ENCODE assay signal across 9 cellular contexts in genomic region chr4:125833-126232, GRCh38. TPM values are rescaled to one million over a fixed set of nuclear protein-coding genes. Genes with fewer than 3 reads are reported as not detected.
DNase-seq lines count a peak whose midpoint lies in the region; ATAC-seq, FAIRE-seq and TF ChIP-seq lines count a peak whose summit lies in the region.
"Had no signal": no experiment of that assay in that cellular context is flagged by ENCODE, and none has a peak within 500 bp of the region (broad histone marks: within the 10 kb centered on the region; RNA-seq: fewer than 3 reads in every experiment).

No MANE protein-coding gene starts in this region.

- no peak for TF ChIP-seq RAD21 in SK-N-SH (IDR thresholded peaks at IDR 0.05; ENCODE audit: low read length)

- H3K4me2 ChIP-seq in SK-N-SH = no peak overlapping the region

- POLR2A ChIA-PET in activated CD4-positive, alpha-beta memory T cell treated with anti-CD3 and anti-CD28 coated beads for 36 hours (lab: Charles Lee) = no interaction called here
- POLR2A ChIA-PET in SK-N-SH (lab: Yijun Ruan, JAX) (no interaction called here), HEK293T (lab: Yijun Ruan, JAX) (no interaction called here)

- FAIRE-seq in HTR-8/SVneo (lab: Jason Lieb, UNC) = no peak
- FAIRE-seq: A204.1 had no signal

- ATAC-seq in right cardiac atrium = no peak
- ATAC-seq in stimulated activated effector memory CD8-positive, alpha-beta T cell treated with anti-CD3 and anti-CD28 coated beads, Interleukin-12 subunit alpha, Interleukin-12 subunit beta, amount 100 ng/mL, for 72 hours = no peak

- H3K36me3 ChIP-seq in SK-N-SH (replicated peaks in 1 of 2; ENCODE audit: control insufficient read depth in 1 of 2, insufficient read depth in 2 of 2, low read length in 1 of 2) = no peaks in the 10 kb centered on the region

- CTCF ChIA-PET in activated CD4-positive, alpha-beta memory T cell treated with anti-CD3 and anti-CD28 coated beads for 36 hours (lab: Charles Lee) = no interaction called here
- CTCF ChIA-PET in SK-N-SH (lab: Yijun Ruan, JAX) (no interaction called here), HEK293T (lab: Yijun Ruan, JAX) (no interaction called here)

- H4K20me1 ChIP-seq in SK-N-SH (ENCODE audit: insufficient read depth) = no peaks in the 10 kb centered on the region

- H3K4me3 ChIP-seq in right cardiac atrium (ENCODE audit: low read length) (peak overlapping the region; percentile 50), SK-N-SH (ENCODE audit: low read depth in 2 of 2, low read length in 1 of 2) (no peak overlapping the region; a peak in 1 of 4 replicates)

- H3K27ac Mint-ChIP-seq in activated CD4-positive, alpha-beta memory T cell treated with anti-CD3 and anti-CD28 coated beads for 36 hours = peak overlapping the region; percentile 98
- H3K27ac Mint-ChIP-seq in stimulated activated effector memory CD8-positive, alpha-beta T cell treated with anti-CD3 and anti-CD28 coated beads, Interleukin-12 subunit alpha, Interleukin-12 subunit beta, amount 100 ng/mL, for 72 hours = peak overlapping the region; percentile 99

- no peaks in the 10 kb centered on the region for H3K27me3 Mint-ChIP-seq in activated CD4-positive, alpha-beta memory T cell treated with anti-CD3 and anti-CD28 coated beads for 36 hours

- no peak for TF ChIP-seq CTCF in SK-N-SH (IDR thresholded peaks at IDR 0.05)

- H3K9me3 ChIP-seq in right cardiac atrium (ENCODE audit: control insufficient read depth, low read length) = no peaks in the 10 kb centered on the region
- H3K9me3 ChIP-seq in SK-N-SH = no peaks in the 10 kb centered on the region

- H3K36me3 Mint-ChIP-seq in activated CD4-positive, alpha-beta memory T cell treated with anti-CD3 and anti-CD28 coated beads for 36 hours = peaks cover 42% of the 10 kb centered on the region
- peaks cover 31% of the 10 kb centered on the region for H3K36me3 Mint-ChIP-seq in stimulated activated effector memory CD8-positive, alpha-beta T cell treated with anti-CD3 and anti-CD28 coated beads, Interleukin-12 subunit alpha, Interleukin-12 subunit beta, amount 100 ng/mL, for 72 hours

- no peak overlapping the region for H3K9ac ChIP-seq in SK-N-SH

- H3K4me3 Mint-ChIP-seq in activated CD4-positive, alpha-beta memory T cell treated with anti-CD3 and anti-CD28 coated beads for 36 hours = peak overlapping the region; percentile 96
- peak overlapping the region; percentile 99 for H3K4me3 Mint-ChIP-seq in stimulated activated effector memory CD8-positive, alpha-beta T cell treated with anti-CD3 and anti-CD28 coated beads, Interleukin-12 subunit alpha, Interleukin-12 subunit beta, amount 100 ng/mL, for 72 hours

- no peaks in the 10 kb centered on the region for H3K9me2 ChIP-seq in SK-N-SH

- H3K79me2 ChIP-seq in SK-N-SH (ENCODE audit: insufficient read depth) = no peaks in the 10 kb centered on the region

- H2AFZ ChIP-seq in SK-N-SH (ENCODE audit: low read depth) = no peak overlapping the region

- TF ChIP-seq EP300 in SK-N-SH (IDR thresholded peaks at IDR 0.05; ENCODE audit: borderline replicate concordance in 1 of 2, low read depth in 1 of 2, low read length in 1 of 2) = no peak

- H3K27me3 ChIP-seq in right cardiac atrium (ENCODE audit: control insufficient read depth, insufficient read depth) (no peaks in the 10 kb centered on the region), SK-N-SH (ENCODE audit: insufficient read depth) (no peaks in the 10 kb centered on the region)

- H3K9me3 Mint-ChIP-seq in activated CD4-positive, alpha-beta memory T cell treated with anti-CD3 and anti-CD28 coated beads for 36 hours = peaks cover 21% of the 10 kb centered on the region
- H3K9me3 Mint-ChIP-seq in stimulated activated effector memory CD8-positive, alpha-beta T cell treated with anti-CD3 and anti-CD28 coated beads, Interleukin-12 subunit alpha, Interleukin-12 subunit beta, amount 100 ng/mL, for 72 hours = peaks cover 7% of the 10 kb centered on the region

- no peaks in the 10 kb centered on the region for H3K4me1 ChIP-seq in right cardiac atrium (ENCODE audit: control insufficient read depth, insufficient read depth, low read length)
- H3K4me1 ChIP-seq in SK-N-SH (ENCODE audit: control insufficient read depth in 1 of 2, insufficient read depth in 2 of 2, low read depth in 1 of 2, low read length in 1 of 2) = no peaks in the 10 kb centered on the region; a peak in 1 of 4 replicates

- WGBS in right cardiac atrium = 54% methylated on average over 5 of the region's 5 CpGs
- 33% methylated on average over 5 of the region's 5 CpGs for WGBS in SK-N-SH (ENCODE audit: low lambda C conversion rate)

- H3F3A ChIP-seq in SK-N-SH (replicated peaks; ENCODE audit: insufficient read depth) = no peaks in the 10 kb centered on the region

- H3K27ac ChIP-seq in right cardiac atrium (ENCODE audit: low read length) (no peak overlapping the region), SK-N-SH (ENCODE audit: low read depth in 2 of 2, low read length in 1 of 2) (no peak overlapping the region)

- peak; percentile 50 for DNase-seq in DMS53 (lab: John Stamatoyannopoulos, UW)
- DNase-seq in DMS53 treated with DMSO at 0.1 percent for 48 hours (lab: John Stamatoyannopoulos, UW; ENCODE audit: unreplicated experiment) = no peak
- peak; percentile 17 for DNase-seq in activated CD4-positive, alpha-beta memory T cell treated with anti-CD3 and anti-CD28 coated beads for 36 hours
- no peak for DNase-seq in right cardiac atrium
- DNase-seq in stimulated activated effector memory CD8-positive, alpha-beta T cell treated with anti-CD3 and anti-CD28 coated beads, Interleukin-12 subunit alpha, Interleukin-12 subunit beta, amount 100 ng/mL, for 72 hours (ENCODE audit: low spot score in 2 of 2) = no peak
- no peak for DNase-seq in HTR-8/SVneo (ENCODE audit: insufficient read length, low spot score)
- no peak for DNase-seq in SK-N-SH
- no peak for DNase-seq in HEK293T (ENCODE audit: extremely low spot score)

- intact Hi-C loops in activated CD4-positive, alpha-beta memory T cell treated with anti-CD3 and anti-CD28 coated beads for 36 hours (cut with micrococcal nuclease) = no loop called here
- intact Hi-C loops in right cardiac atrium (cut with DNase I) = no loop called here

- peaks cover 26% of the 10 kb centered on the region for H3K4me1 Mint-ChIP-seq in activated CD4-positive, alpha-beta memory T cell treated with anti-CD3 and anti-CD28 coated beads for 36 hours (ENCODE audit: low read depth)
- H3K4me1 Mint-ChIP-seq in stimulated activated effector memory CD8-positive, alpha-beta T cell treated with anti-CD3 and anti-CD28 coated beads, Interleukin-12 subunit alpha, Interleukin-12 subunit beta, amount 100 ng/mL, for 72 hours = peaks cover 35% of the 10 kb centered on the region

TF ChIP-seq in SK-N-SH, 30 proteins besides CTCF, POLR2A, EP300 and RAD21 (continues in another document):
- no peak for TF ChIP-seq USF2 (IDR thresholded peaks at IDR 0.05; ENCODE audit: borderline replicate concordance, low read depth, low read length)
- TF ChIP-seq USF1 (IDR thresholded peaks at IDR 0.05; ENCODE audit: borderline replicate concordance, low read depth) = no peak
- no peak for TF ChIP-seq SIN3A (IDR thresholded peaks at IDR 0.05; ENCODE audit: borderline replicate concordance, low read depth, low read length)
- TF ChIP-seq MXI1 (IDR thresholded peaks at IDR 0.05; ENCODE audit: low read depth, low read length) = no peak
- TF ChIP-seq ELF1 (IDR thresholded peaks at IDR 0.05) = no peak
- no peak for TF ChIP-seq RCOR1 (IDR thresholded peaks at IDR 0.05; ENCODE audit: low read length)
- no peak for TF ChIP-seq SMC3 (IDR thresholded peaks at IDR 0.05; ENCODE audit: low read depth, low read length)

TF ChIP-seq in HEK293T, 16 proteins besides CTCF, POLR2A, EP300 and RAD21:
- TF ChIP-seq ARNT (IDR thresholded peaks at IDR 0.05) (no peak), LEF1 (IDR thresholded peaks at IDR 0.05; ENCODE audit: borderline replicate concordance) (no peak), HDGF (IDR thresholded peaks at IDR 0.05; ENCODE audit: borderline replicate concordance) (no peak), FOXA1 (IDR thresholded peaks at IDR 0.05) (no peak), TARDBP (IDR thresholded peaks at IDR 0.05) (no peak), ELF4 (IDR thresholded peaks at IDR 0.05) (no peak), SP1 (IDR thresholded peaks at IDR 0.05) (no peak), BHLHE40 (IDR thresholded peaks at IDR 0.05; ENCODE audit: borderline replicate concordance) (no peak), SUZ12 (IDR thresholded peaks at IDR 0.05) (no peak), FOXM1 (IDR thresholded peaks at IDR 0.05; ENCODE audit: borderline replicate concordance) (no peak), ZNF384 (IDR thresholded peaks at IDR 0.05) (no peak), L3MBTL2 (conservative IDR thresholded peaks at IDR 0.05) (no peak), CTBP1 (IDR thresholded peaks at IDR 0.05; ENCODE audit: borderline replicate concordance) (no peak)

RNA-seq across cellular contexts. Expression of gene ZNF718, which starts 1.5 kb away (rescaled TPM):
- 1 to 10 TPM; 7.7 TPM for total RNA-seq in activated CD4-positive, alpha-beta memory T cell treated with anti-CD3 and anti-CD28 coated beads for 36 hours
- 1 to 10 TPM; 3.6 to 7.9 (median 5.0) TPM for total RNA-seq in right cardiac atrium
- polyA plus RNA-seq in right cardiac atrium (1.7 TPM), SK-N-SH (2012; rRNA removed) (0.02 and 0.10 TPM in 2 replicates)
- 0.05 TPM in 2 replicates for polyA plus RNA-seq in SK-N-SH (2012; cell fraction: cytosol; rRNA removed)
- 0.04 and 0.10 TPM in 2 replicates for polyA plus RNA-seq in SK-N-SH (2012; cell fraction: nucleus; rRNA removed)

Comparison
In these comparisons a context has a peak if more than half of its experiments do, and no peak if none do; other contexts are left out.
1. DNase-seq: peak in DMS53 (single experiment) and activated CD4-positive, alpha-beta memory T cell treated with anti-CD3 and anti-CD28 coated beads for 36 hours (single experiment); none in DMS53 treated with DMSO at 0.1 percent for 48 hours (single experiment), right cardiac atrium (0 of 3), stimulated activated effector memory CD8-positive, alpha-beta T cell treated with anti-CD3 and anti-CD28 coated beads, Interleukin-12 subunit alpha, Interleukin-12 subunit beta, amount 100 ng/mL, for 72 hours (0 of 2), HTR-8/SVneo (single experiment), SK-N-SH (single experiment) and HEK293T (single experiment).